In the genomic region with DNA sequence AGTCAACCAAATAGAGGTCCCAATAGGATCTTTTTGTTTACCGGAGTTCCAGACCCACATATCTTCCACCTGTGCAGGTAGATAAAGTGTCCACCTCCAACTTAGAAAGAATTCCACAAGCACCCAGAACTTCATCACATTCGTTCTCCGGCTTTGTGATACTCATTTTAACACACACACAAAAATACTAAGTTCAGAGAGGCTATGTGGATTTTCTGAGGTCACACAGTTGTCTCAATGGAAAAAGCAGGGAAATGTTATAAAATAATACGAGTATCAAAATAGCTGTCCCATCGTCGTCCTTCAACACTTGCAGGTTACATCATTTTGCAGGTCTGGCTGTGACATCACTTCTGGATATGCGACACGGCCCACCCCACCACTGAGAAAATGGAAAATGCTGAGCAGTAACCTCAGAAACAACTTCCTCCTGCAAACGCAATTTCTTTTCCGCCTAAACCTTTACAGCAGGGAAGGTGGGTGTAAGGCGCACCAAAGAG, we compare ENCODE assay signal across 8 cellular contexts.
DNase-seq lines count a peak whose midpoint lies in the region; ATAC-seq and TF ChIP-seq lines count a peak whose summit lies in the region.

No MANE protein-coding gene starts in this region.

- WGBS in esophagus, 2 donors: 28 to 29% methylated on average over 11 of the region's 11 CpGs

- intact Hi-C loops in Panc1 (cut with micrococcal nuclease; ENCODE audit: unreplicated experiment): no loop called here

- no peak for DNase-seq in Panc1 (ENCODE audit: low read depth, low spot score)
- peak; percentile 31 for DNase-seq in occipital lobe (lab: John Stamatoyannopoulos, UW)
- no peak for DNase-seq in mesenteric fat pad (ENCODE audit: low spot score)
- no peak for DNase-seq in NAMALWA (ENCODE audit: low spot score)

- CTCF ChIA-PET in Panc1 (lab: Charles Lee): no interaction called here

- H3K4me3 ChIP-seq in Panc1 (ENCODE audit: low read depth in 2 of 2, low read length in 2 of 2): peak overlapping the region; percentile 60 to 69
- H3K4me3 ChIP-seq in esophagus (ENCODE audit: low read depth in 1 of 2, low read length in 2 of 2): peak overlapping the region; percentile 57 to 64

- ATAC-seq in GM21619 (IDR thresholded peaks at IDR 0.05; ENCODE audit: unreplicated experiment) (peak; percentile 4), Panc1 (no peak), HG03095 (IDR thresholded peaks at IDR 0.05; ENCODE audit: unreplicated experiment) (no peak)

- in situ Hi-C loops in Panc1 (cut with HindIII; ENCODE audit: low pct_unique_long_range_greater_than_20kb, low sequenced_read_pairs): no loop called here

- POLR2A ChIA-PET in Panc1 (lab: Charles Lee): no interaction called here

- no peaks in the 10 kb centered on the region for H3K9me3 ChIP-seq in Panc1 (ENCODE audit: control insufficient read depth, insufficient read depth, low read depth, low read length)
- H3K9me3 ChIP-seq in esophagus (ENCODE audit: control insufficient read depth in 2 of 2, insufficient read depth in 1 of 2, low read depth in 1 of 2, low read length in 1 of 2): no peaks in the 10 kb centered on the region

- H3K4me1 ChIP-seq in Panc1 (ENCODE audit: control insufficient read depth, insufficient read depth, low read length): peaks cover 6% of the 10 kb centered on the region; the same call in 1 of the 2 replicates
- H3K4me1 ChIP-seq in esophagus (ENCODE audit: control insufficient read depth in 2 of 2, insufficient read depth in 2 of 2, low read length in 1 of 2): peaks cover 0 to 2% of the 10 kb centered on the region in 2 donors

- H3K27ac ChIP-seq in 22Rv1 (peak overlapping the region; percentile 86), Panc1 (ENCODE audit: low read length) (no peak overlapping the region), esophagus (ENCODE audit: low read depth in 2 of 2, low read length in 1 of 2) (peak overlapping the region; percentile 89 to 94)

- H3K36me3 ChIP-seq in Panc1 (ENCODE audit: control insufficient read depth, insufficient read depth, low read length): no peaks in the 10 kb centered on the region
- H3K36me3 ChIP-seq in esophagus (ENCODE audit: control insufficient read depth in 2 of 2, insufficient read depth in 2 of 2, low read length in 1 of 2): no peaks in the 10 kb centered on the region

- no peak for TF ChIP-seq CTCF in 22Rv1 (IDR thresholded peaks at IDR 0.05)
- TF ChIP-seq CTCF in Panc1 (IDR thresholded peaks at IDR 0.05): no peak

- H3K27me3 ChIP-seq in Panc1 (ENCODE audit: control insufficient read depth, insufficient read depth, low read length) (no peaks in the 10 kb centered on the region), esophagus (ENCODE audit: control insufficient read depth in 1 of 2, insufficient read depth in 2 of 2, low read length in 2 of 2) (no peaks in the 10 kb centered on the region)

- no TSS peak for BruUV-seq in Panc1 (replicated peaks; lab: Mats Ljungman, UMichigan)
